In the genomic region with DNA sequence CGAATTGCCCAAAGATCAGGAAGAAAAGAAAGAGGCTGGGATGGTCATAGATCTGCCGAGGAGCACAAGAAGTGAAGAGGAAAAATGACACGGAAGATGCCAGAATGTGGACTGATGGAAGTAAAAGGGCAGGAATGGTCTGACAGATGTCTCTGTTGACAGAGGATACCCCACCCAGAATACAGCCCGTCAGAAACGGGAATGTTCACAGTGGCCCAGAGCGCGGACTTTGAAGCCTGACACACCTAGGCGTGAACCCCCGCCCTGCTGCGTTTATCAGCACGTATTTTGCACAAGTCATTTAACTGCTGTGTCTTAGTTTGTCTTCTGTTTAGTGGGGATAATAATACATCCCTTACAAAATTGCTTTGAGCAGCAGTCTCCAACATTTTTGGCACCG, we compare ENCODE assay signal across 8 cellular contexts. TPM values are rescaled to one million over a fixed set of nuclear protein-coding genes. Genes with fewer than 3 reads are reported as not detected.
A peak's percentile ranks its signal among the peaks of the same experiment; 100 is the strongest.
DNase-seq lines count a peak whose midpoint lies in the region; ATAC-seq and TF ChIP-seq lines count a peak whose summit lies in the region.

No MANE protein-coding gene starts in this region.

- peaks cover 14% of the 10 kb centered on the region for H3K4me1 ChIP-seq in DND-41 (ENCODE audit: insufficient read depth, low read length)
- H3K4me1 ChIP-seq in osteoblast (ENCODE audit: insufficient read depth, low read length) = peaks cover 18% of the 10 kb centered on the region

- TF ChIP-seq CTCF in DND-41 (IDR thresholded peaks at IDR 0.05; ENCODE audit: borderline replicate concordance, extremely low read depth, low read length, poor library complexity, severe bottlenecking) = no peak
- no peak for TF ChIP-seq CTCF in dorsolateral prefrontal cortex (IDR thresholded peaks at IDR 0.05 in 54 of 56, conservative IDR thresholded peaks at IDR 0.05 in 2 of 56; ENCODE audit: low read depth in 1 of 56, partially characterized antibody in 56 of 56)
- TF ChIP-seq CTCF in osteoblast (IDR thresholded peaks at IDR 0.05; ENCODE audit: extremely low read depth, low read depth, low read length) = no peak

- no peaks in the 10 kb centered on the region for H3K79me2 ChIP-seq in DND-41 (ENCODE audit: insufficient read depth, low read length)
- no peaks in the 10 kb centered on the region for H3K79me2 ChIP-seq in osteoblast (ENCODE audit: insufficient read depth, low read length)

- H3K27ac ChIP-seq in DND-41 (ENCODE audit: low read length) (no peak overlapping the region; the same call in 1 of the 2 replicates), dorsolateral prefrontal cortex (peak overlapping the region in 46 of 59 donors; percentile 3 to 88 (median 77)), osteoblast (ENCODE audit: low read depth, low read length) (peak overlapping the region; percentile 64)

- H3K4me2 ChIP-seq in DND-41 (ENCODE audit: insufficient read depth, low read length) (peak overlapping the region; percentile 56), osteoblast (ENCODE audit: insufficient read depth, low read length) (peak overlapping the region; percentile 94)

- H3K9me3 ChIP-seq in DND-41 (ENCODE audit: insufficient read depth, low read length, severe bottlenecking) (no peaks in the 10 kb centered on the region), osteoblast (ENCODE audit: low read depth, low read length) (no peaks in the 10 kb centered on the region)

- H3K27me3 ChIP-seq in DND-41 (ENCODE audit: insufficient read depth, low read length, poor library complexity) = peaks cover 3% of the 10 kb centered on the region
- no peaks in the 10 kb centered on the region for H3K27me3 ChIP-seq in dorsolateral prefrontal cortex
- no peaks in the 10 kb centered on the region for H3K27me3 ChIP-seq in osteoblast (ENCODE audit: insufficient read depth, low read length)

- no peaks in the 10 kb centered on the region for H3K36me3 ChIP-seq in DND-41 (ENCODE audit: insufficient read depth, low read length)
- no peaks in the 10 kb centered on the region for H3K36me3 ChIP-seq in osteoblast (ENCODE audit: insufficient read depth, low read length)

- no peak for TF ChIP-seq POLR2A in erythroblast (IDR thresholded peaks at IDR 0.05; ENCODE audit: low read length)

- H4K20me1 ChIP-seq in DND-41 (ENCODE audit: insufficient read depth, low read length) = no peaks in the 10 kb centered on the region
- H4K20me1 ChIP-seq in osteoblast (ENCODE audit: insufficient read depth, low read length) = no peaks in the 10 kb centered on the region

- H3K4me3 ChIP-seq in DND-41 (ENCODE audit: low read depth in 1 of 2, low read length in 2 of 2) = peak overlapping the region in 1 of 2 experiments; percentile 46; a peak in 1 of 4 replicates
- H3K4me3 ChIP-seq in dorsolateral prefrontal cortex = peak overlapping the region in 54 of 59 donors; percentile 1 to 69 (median 52)
- peak overlapping the region; percentile 70 for H3K4me3 ChIP-seq in osteoblast (ENCODE audit: insufficient read depth, low read length)

- no peak overlapping the region for H3K9ac ChIP-seq in DND-41 (ENCODE audit: low read depth, low read length)

- ATAC-seq in DND-41 (ENCODE audit: insufficient read depth, low read depth) = no peak

- intact Hi-C loops in dorsolateral prefrontal cortex (cut with DNase I) = loop anchor here (2.0 to 10.0 kb wide), 4 partner anchors 80 to 523 kb away; no protein-coding TSS in a partner anchor

- H2AFZ ChIP-seq in DND-41 (ENCODE audit: low read depth, low read length) (peak overlapping the region; percentile 69; the same call in 1 of the 2 replicates), osteoblast (ENCODE audit: low read length) (peak overlapping the region; percentile 98)

- DNase-seq in DND-41 (no peak), NCI-H2171 (lab: John Stamatoyannopoulos, UW) (peak; percentile 10), dorsolateral prefrontal cortex (no peak), osteoblast (ENCODE audit: insufficient read length, low spot score, missing footprints) (no peak), erythroblast (lab: John Stamatoyannopoulos, UW) (no peak), kidney glomerular epithelial cell (lab: John Stamatoyannopoulos, UW) (no peak), cerebellum (ENCODE audit: low spot score) (no peak), KG1 (lab: John Stamatoyannopoulos, UW) (no peak)

RNA-seq across cellular contexts. Expression of gene AKR1B1, which starts 27.1 kb away (rescaled TPM):
- total RNA-seq in dorsolateral prefrontal cortex = 100 to 1,000 TPM in 73 of 120 experiments, 10 to 100 TPM in 47; 77.9 to 140 (median 103) TPM
- total RNA-seq in osteoblast = 85.8 and 86.6 TPM in 2 replicates
- total RNA-seq in cerebellum = 35.7 TPM
